Comparison of ENCODE assay signal across 13 cellular contexts in the genomic region with DNA sequence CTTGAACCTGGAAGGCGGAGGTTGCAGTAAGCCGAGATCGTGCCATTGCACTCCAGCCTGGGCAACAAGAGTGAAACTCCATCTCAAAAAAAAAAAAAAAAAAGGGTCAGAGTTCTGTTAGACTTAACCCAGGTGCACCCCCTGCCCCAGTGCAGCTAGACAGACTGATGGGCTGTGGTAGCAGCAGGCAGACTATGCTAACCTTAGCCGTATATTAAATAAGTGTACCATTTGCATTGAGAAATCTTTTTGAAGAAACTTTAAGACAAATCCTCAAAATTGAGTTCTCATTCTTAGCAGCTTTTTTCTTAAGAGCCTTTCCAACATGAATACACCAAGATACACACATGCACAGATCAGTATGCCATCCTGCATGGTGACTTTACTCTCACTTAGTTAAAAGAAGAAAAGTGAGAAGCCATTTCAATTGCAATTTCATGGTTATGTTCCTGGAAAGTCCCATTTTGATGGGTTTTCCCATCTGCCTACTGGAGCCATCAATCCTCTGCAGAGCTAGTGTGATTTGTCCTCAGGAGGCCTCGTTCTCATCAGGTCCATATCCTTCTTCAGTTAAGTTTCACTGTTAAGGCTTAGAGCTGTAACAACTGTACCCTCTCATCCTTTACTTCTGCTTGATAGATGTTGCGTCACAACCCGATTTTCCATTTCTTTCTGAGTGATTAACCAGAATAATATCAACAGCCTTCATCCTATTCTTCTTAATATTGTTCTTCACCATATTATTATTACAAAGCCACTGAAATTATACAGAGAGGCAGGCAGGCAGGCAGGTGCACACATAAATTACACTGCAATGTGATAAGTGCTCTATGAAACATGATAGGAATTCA. TPM values are rescaled to one million over a fixed set of nuclear protein-coding genes. Genes with fewer than 3 reads are reported as not detected.
DNase-seq lines count a peak whose midpoint lies in the region; ATAC-seq and TF ChIP-seq lines count a peak whose summit lies in the region.
"Had no signal": no experiment of that assay in that cellular context is flagged by ENCODE, and none has a peak within 500 bp of the region (broad histone marks: within the 10 kb centered on the region; RNA-seq: fewer than 3 reads in every experiment).

No MANE protein-coding gene starts in this region.

- no peaks in the 10 kb centered on the region for H3K27me3 Mint-ChIP-seq in HFFc6 (ENCODE audit: insufficient read depth)
- H3K27me3 Mint-ChIP-seq in activated T-helper 17 cell treated with anti-CD3 and anti-CD28 coated beads, Interleukin-2, amount 50 U/mL, for 72 hours, result peaks cover 22% of the 10 kb centered on the region
- H3K27me3 Mint-ChIP-seq in natural killer cell (ENCODE audit: low read depth in 2 of 2), result no peaks in the 10 kb centered on the region

- H3F3A ChIP-seq in DOHH2 (ENCODE audit: control insufficient read depth, insufficient read depth), result peaks cover 16% of the 10 kb centered on the region

- H3K79me2 ChIP-seq in DOHH2 (ENCODE audit: control insufficient read depth, low read length), result peaks cover 14% of the 10 kb centered on the region

- WGBS in psoas muscle, 3 donors, result 56 to 64% (median 63%) methylated on average over 4 to 7 of the region's 7 CpGs

- no peak for ATAC-seq in activated T-helper 17 cell treated with anti-CD3 and anti-CD28 coated beads, Interleukin-2, amount 50 U/mL, for 72 hours (replicated peaks)
- ATAC-seq in natural killer cell, result no peak
- no peak for ATAC-seq in psoas muscle
- no peak for ATAC-seq in GM18907 (IDR thresholded peaks at IDR 0.05; ENCODE audit: unreplicated experiment)

- H3K9me2 ChIP-seq in DOHH2 (replicated peaks; ENCODE audit: control insufficient read depth, low read length), result no peaks in the 10 kb centered on the region

- H3K27me3 ChIP-seq in DOHH2 (ENCODE audit: control insufficient read depth, low read length) (no peaks in the 10 kb centered on the region), psoas muscle (ENCODE audit: insufficient read depth in 3 of 3, low read length in 2 of 3) (peaks cover 2 to 46% (median 7%) of the 10 kb centered on the region in 3 donors)
- H3K27me3 ChIP-seq: right atrium auricular region had no signal

- TF ChIP-seq CTCF in DOHH2 (IDR thresholded peaks at IDR 0.05; ENCODE audit: low read depth, low read length, poor library complexity, severe bottlenecking), result no peak
- TF ChIP-seq CTCF in HFFc6 (IDR thresholded peaks at IDR 0.05), result no peak
- TF ChIP-seq CTCF in natural killer cell (IDR thresholded peaks at IDR 0.05), result no peak
- no peak for TF ChIP-seq CTCF in psoas muscle (IDR thresholded peaks at IDR 0.05)

- no peaks in the 10 kb centered on the region for H3K36me3 ChIP-seq in DOHH2 (ENCODE audit: control insufficient read depth, low read length)
- no peaks in the 10 kb centered on the region for H3K36me3 ChIP-seq in psoas muscle (ENCODE audit: insufficient read depth in 1 of 2, low read depth in 1 of 2)
- H3K36me3 ChIP-seq: adrenal gland, BE2C, right atrium auricular region had no signal

- H3K36me3 Mint-ChIP-seq in HFFc6 (ENCODE audit: low read depth), result no peaks in the 10 kb centered on the region
- H3K36me3 Mint-ChIP-seq in activated T-helper 17 cell treated with anti-CD3 and anti-CD28 coated beads, Interleukin-2, amount 50 U/mL, for 72 hours (ENCODE audit: low read depth), result no peaks in the 10 kb centered on the region
- no peaks in the 10 kb centered on the region for H3K36me3 Mint-ChIP-seq in natural killer cell

- H3K27ac ChIP-seq in DOHH2 (ENCODE audit: low read depth, low read length) (no peak overlapping the region), psoas muscle (no peak overlapping the region)

- H3K9me3 Mint-ChIP-seq in HFFc6, result no peaks in the 10 kb centered on the region
- H3K9me3 Mint-ChIP-seq in activated T-helper 17 cell treated with anti-CD3 and anti-CD28 coated beads, Interleukin-2, amount 50 U/mL, for 72 hours, result no peaks in the 10 kb centered on the region
- H3K9me3 Mint-ChIP-seq in natural killer cell, result no peaks in the 10 kb centered on the region

- H3K4me3 ChIP-seq in DOHH2 (ENCODE audit: low read length) (no peak overlapping the region), psoas muscle (no peak overlapping the region)
- H3K4me3 ChIP-seq: right atrium auricular region had no signal

- H3K4me2 ChIP-seq in DOHH2 (ENCODE audit: low read length), result peak overlapping the region; percentile 94

- H3K4me3 Mint-ChIP-seq in HFFc6 (no peak overlapping the region), natural killer cell (peak overlapping the region; percentile 100)
- peak overlapping the region; percentile 30 for H3K4me3 Mint-ChIP-seq in activated T-helper 17 cell treated with anti-CD3 and anti-CD28 coated beads, Interleukin-2, amount 50 U/mL, for 72 hours

- H3K27ac Mint-ChIP-seq in HFFc6, result peak overlapping the region; percentile 76
- H3K27ac Mint-ChIP-seq in activated T-helper 17 cell treated with anti-CD3 and anti-CD28 coated beads, Interleukin-2, amount 50 U/mL, for 72 hours, result no peak overlapping the region
- H3K27ac Mint-ChIP-seq in natural killer cell, result peak overlapping the region; percentile 98

- H3K4me1 ChIP-seq in DOHH2 (ENCODE audit: control insufficient read depth, low read length) (peaks cover 40% of the 10 kb centered on the region), psoas muscle (peaks cover 4% of the 10 kb centered on the region)
- H3K4me1 ChIP-seq: BE2C had no signal

- DNase-seq in HFFc6, result no peak
- DNase-seq in natural killer cell, result no peak
- no peak for DNase-seq in psoas muscle
- DNase-seq in HCEC 1CT, result no peak
- DNase-seq: adrenal gland, BE2C, DMS153, Right ventricle myocardium superior, T-helper 9 cell had no signal

- no peaks in the 10 kb centered on the region for H3K9me3 ChIP-seq in DOHH2 (ENCODE audit: control insufficient read depth, insufficient read depth, low read length)
- no peaks in the 10 kb centered on the region for H3K9me3 ChIP-seq in psoas muscle
- H3K9me3 ChIP-seq: adrenal gland, BE2C, right atrium auricular region had no signal

- intact Hi-C loops in natural killer cell (cut with micrococcal nuclease) (loop anchor here (10.0 kb wide), 1 partner anchor 184 kb away; a partner anchor contains a TSS), psoas muscle (cut with DNase I) (no loop called here)

- H4K20me1 ChIP-seq in DOHH2 (ENCODE audit: control insufficient read depth, insufficient read depth, low read depth, low read length), result no peaks in the 10 kb centered on the region

- H3K4me1 Mint-ChIP-seq in HFFc6 (ENCODE audit: low read depth) (peaks cover 88% of the 10 kb centered on the region), natural killer cell (peaks cover 64 to 65% of the 10 kb centered on the region in 2 donors)
- H3K4me1 Mint-ChIP-seq in activated T-helper 17 cell treated with anti-CD3 and anti-CD28 coated beads, Interleukin-2, amount 50 U/mL, for 72 hours, result peaks cover 28% of the 10 kb centered on the region

RNA-seq across cellular contexts. Expression of a gene that starts 7.3 kb away (rescaled TPM):
- 1 to 10 TPM; 3.3 to 5.1 (median 3.7) TPM for total RNA-seq in HFFc6 (2021; fragmentation: NEBNext Ultra II Directional; extraction: Animal tissue kit (Norgen Biotek cat#: 25700))
- total RNA-seq in activated T-helper 17 cell treated with anti-CD3 and anti-CD28 coated beads, Interleukin-2, amount 50 U/mL, for 72 hours, result not detected
- total RNA-seq in natural killer cell, result 1 to 10 TPM; 3.6 to 6.2 (median 5.2) TPM
- under 1 TPM; 0.13 to 0.58 (median 0.29) TPM for total RNA-seq in psoas muscle
- polyA plus RNA-seq in psoas muscle, result under 1 TPM in 2 of 3 donors, not detected in 1; 0.06 to 0.25 TPM

RNA-seq across cellular contexts. Expression of a gene that starts 21.0 kb away (rescaled TPM):
- total RNA-seq in HFFc6 (2021; fragmentation: NEBNext Ultra II Directional; extraction: Animal tissue kit (Norgen Biotek cat#: 25700)), result 10 to 100 TPM; 31.9 to 38.0 (median 36.4) TPM
- 10 to 100 TPM; 12.0 to 16.7 TPM for total RNA-seq in activated T-helper 17 cell treated with anti-CD3 and anti-CD28 coated beads, Interleukin-2, amount 50 U/mL, for 72 hours
- total RNA-seq in natural killer cell (10 to 100 TPM; 26.9 to 31.7 (median 28.5) TPM), psoas muscle (10 to 100 TPM in 1 of 4 donors, 1 to 10 TPM in 3; 4.4 to 10.9 (median 5.6) TPM)
- 10 to 100 TPM in 2 of 3 donors, 1 to 10 TPM in 1; 9.9 to 15.3 (median 10.6) TPM for polyA plus RNA-seq in psoas muscle

RNA-seq across cellular contexts. Expression of a gene that starts 21.6 kb away (rescaled TPM):
- total RNA-seq in HFFc6 (2021; fragmentation: NEBNext Ultra II Directional; extraction: Animal tissue kit (Norgen Biotek cat#: 25700)), result 1 to 10 TPM; 2.3 to 5.1 (median 2.9) TPM
- total RNA-seq in activated T-helper 17 cell treated with anti-CD3 and anti-CD28 coated beads, Interleukin-2, amount 50 U/mL, for 72 hours, result not detected
- total RNA-seq in natural killer cell (under 1 TPM; 0.41 to 0.90 (median 0.80) TPM), psoas muscle (under 1 TPM in 3 of 4 donors, not detected in 1; 0.36 to 0.90 (median 0.49) TPM)
- polyA plus RNA-seq in psoas muscle, result under 1 TPM in 2 of 3 donors, not detected in 1; 0.10 to 0.17 TPM
- total RNA-seq: Right ventricle myocardium superior had no signal

RNA-seq across cellular contexts. Expression of a gene that starts 37.5 kb away (rescaled TPM):
- 10 to 100 TPM; 23.7 to 29.9 (median 27.6) TPM for total RNA-seq in HFFc6 (2021; fragmentation: NEBNext Ultra II Directional; extraction: Animal tissue kit (Norgen Biotek cat#: 25700))
- 10 to 100 TPM; 17.5 to 24.9 TPM for total RNA-seq in activated T-helper 17 cell treated with anti-CD3 and anti-CD28 coated beads, Interleukin-2, amount 50 U/mL, for 72 hours
- 10 to 100 TPM; 16.8 to 25.0 (median 21.8) TPM for total RNA-seq in natural killer cell
- total RNA-seq in psoas muscle, result 10 to 100 TPM; 11.0 to 17.1 (median 13.8) TPM
- polyA plus RNA-seq in psoas muscle, result 10 to 100 TPM in 1 of 3 donors, 1 to 10 TPM in 2; 6.4 to 10.6 (median 8.6) TPM
